ENCODE assay signal across 2 cellular contexts in genomic region chr16:74052006-74052405, GRCh38.
A peak's percentile ranks its signal among the peaks of the same experiment; 100 is the strongest.
TF ChIP-seq lines count a peak whose summit lies in the region.

No MANE protein-coding gene starts in this region.

TF ChIP-seq in GM23338, 12 proteins besides CTCF, POLR2A, EP300 and RAD21 (continued from another document):
- no peak for TF ChIP-seq ZNF462 (CRISPR knock-in tag; IDR thresholded peaks at IDR 0.05)

TF ChIP-seq in GM12878, 131 proteins besides CTCF, POLR2A, EP300 and RAD21 (continued from another document):
- TF ChIP-seq JUND (IDR thresholded peaks at IDR 0.05; ENCODE audit: low read depth, low read length) (no peak), E2F4 (IDR thresholded peaks at IDR 0.05; ENCODE audit: low read depth, low read length) (no peak), SMAD1 (IDR thresholded peaks at IDR 0.05; ENCODE audit: low read depth, partially characterized antibody) (no peak), IKZF2 (IDR thresholded peaks at IDR 0.05) (0 out of 4 replicates have a peak, but pooled peaks have one; percentile 15 to 21), SPI1 (IDR thresholded peaks at IDR 0.05; ENCODE audit: borderline replicate concordance, insufficient read depth, low read depth, low read length) (no peak), MLLT1 (IDR thresholded peaks at IDR 0.05) (no peak), IKZF1 (conservative IDR thresholded peaks at IDR 0.05) (0 out of 2 replicates have a peak, but pooled peaks have one; percentile 20), TAF1 (IDR thresholded peaks at IDR 0.05; ENCODE audit: borderline replicate concordance, low read depth, low read length) (no peak), SMAD5 (IDR thresholded peaks at IDR 0.05; ENCODE audit: low read depth) (no peak), NR2F1 (conservative IDR thresholded peaks at IDR 0.05) (no peak; the same call in 1 of the 2 replicates), SP1 (IDR thresholded peaks at IDR 0.05; ENCODE audit: low read depth, low read length) (no peak), ESRRA (IDR thresholded peaks at IDR 0.05; ENCODE audit: low read length) (no peak), ZBED1 (IDR thresholded peaks at IDR 0.05; ENCODE audit: borderline replicate concordance) (no peak)
- TF ChIP-seq, protein P1, sequence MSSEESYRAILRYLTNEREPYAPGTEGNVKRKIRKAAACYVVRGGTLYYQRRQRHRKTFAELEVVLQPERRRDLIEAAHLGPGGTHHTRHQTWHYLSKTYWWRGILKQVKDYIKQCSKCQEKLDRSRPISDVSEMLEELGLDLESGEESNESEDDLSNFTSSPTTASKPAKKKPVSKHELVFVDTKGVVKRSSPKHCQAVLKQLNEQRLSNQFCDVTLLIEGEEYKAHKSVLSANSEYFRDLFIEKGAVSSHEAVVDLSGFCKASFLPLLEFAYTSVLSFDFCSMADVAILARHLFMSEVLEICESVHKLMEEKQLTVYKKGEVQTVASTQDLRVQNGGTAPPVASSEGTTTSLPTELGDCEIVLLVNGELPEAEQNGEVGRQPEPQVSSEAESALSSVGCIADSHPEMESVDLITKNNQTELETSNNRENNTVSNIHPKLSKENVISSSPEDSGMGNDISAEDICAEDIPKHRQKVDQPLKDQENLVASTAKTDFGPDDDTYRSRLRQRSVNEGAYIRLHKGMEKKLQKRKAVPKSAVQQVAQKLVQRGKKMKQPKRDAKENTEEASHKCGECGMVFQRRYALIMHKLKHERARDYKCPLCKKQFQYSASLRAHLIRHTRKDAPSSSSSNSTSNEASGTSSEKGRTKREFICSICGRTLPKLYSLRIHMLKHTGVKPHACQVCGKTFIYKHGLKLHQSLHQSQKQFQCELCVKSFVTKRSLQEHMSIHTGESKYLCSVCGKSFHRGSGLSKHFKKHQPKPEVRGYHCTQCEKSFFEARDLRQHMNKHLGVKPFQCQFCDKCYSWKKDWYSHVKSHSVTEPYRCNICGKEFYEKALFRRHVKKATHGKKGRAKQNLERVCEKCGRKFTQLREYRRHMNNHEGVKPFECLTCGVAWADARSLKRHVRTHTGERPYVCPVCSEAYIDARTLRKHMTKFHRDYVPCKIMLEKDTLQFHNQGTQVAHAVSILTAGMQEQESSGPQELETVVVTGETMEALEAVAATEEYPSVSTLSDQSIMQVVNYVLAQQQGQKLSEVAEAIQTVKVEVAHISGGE (CRISPR knock-in tag; IDR thresholded peaks at IDR 0.05), result no peak
- TF ChIP-seq, protein P2, sequence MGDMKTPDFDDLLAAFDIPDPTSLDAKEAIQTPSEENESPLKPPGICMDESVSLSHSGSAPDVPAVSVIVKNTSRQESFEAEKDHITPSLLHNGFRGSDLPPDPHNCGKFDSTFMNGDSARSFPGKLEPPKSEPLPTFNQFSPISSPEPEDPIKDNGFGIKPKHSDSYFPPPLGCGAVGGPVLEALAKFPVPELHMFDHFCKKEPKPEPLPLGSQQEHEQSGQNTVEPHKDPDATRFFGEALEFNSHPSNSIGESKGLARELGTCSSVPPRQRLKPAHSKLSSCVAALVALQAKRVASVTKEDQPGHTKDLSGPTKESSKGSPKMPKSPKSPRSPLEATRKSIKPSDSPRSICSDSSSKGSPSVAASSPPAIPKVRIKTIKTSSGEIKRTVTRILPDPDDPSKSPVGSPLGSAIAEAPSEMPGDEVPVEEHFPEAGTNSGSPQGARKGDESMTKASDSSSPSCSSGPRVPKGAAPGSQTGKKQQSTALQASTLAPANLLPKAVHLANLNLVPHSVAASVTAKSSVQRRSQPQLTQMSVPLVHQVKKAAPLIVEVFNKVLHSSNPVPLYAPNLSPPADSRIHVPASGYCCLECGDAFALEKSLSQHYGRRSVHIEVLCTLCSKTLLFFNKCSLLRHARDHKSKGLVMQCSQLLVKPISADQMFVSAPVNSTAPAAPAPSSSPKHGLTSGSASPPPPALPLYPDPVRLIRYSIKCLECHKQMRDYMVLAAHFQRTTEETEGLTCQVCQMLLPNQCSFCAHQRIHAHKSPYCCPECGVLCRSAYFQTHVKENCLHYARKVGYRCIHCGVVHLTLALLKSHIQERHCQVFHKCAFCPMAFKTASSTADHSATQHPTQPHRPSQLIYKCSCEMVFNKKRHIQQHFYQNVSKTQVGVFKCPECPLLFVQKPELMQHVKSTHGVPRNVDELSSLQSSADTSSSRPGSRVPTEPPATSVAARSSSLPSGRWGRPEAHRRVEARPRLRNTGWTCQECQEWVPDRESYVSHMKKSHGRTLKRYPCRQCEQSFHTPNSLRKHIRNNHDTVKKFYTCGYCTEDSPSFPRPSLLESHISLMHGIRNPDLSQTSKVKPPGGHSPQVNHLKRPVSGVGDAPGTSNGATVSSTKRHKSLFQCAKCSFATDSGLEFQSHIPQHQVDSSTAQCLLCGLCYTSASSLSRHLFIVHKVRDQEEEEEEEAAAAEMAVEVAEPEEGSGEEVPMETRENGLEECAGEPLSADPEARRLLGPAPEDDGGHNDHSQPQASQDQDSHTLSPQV (IDR thresholded peaks at IDR 0.05), result no peak
- TF ChIP-seq, protein P3, sequence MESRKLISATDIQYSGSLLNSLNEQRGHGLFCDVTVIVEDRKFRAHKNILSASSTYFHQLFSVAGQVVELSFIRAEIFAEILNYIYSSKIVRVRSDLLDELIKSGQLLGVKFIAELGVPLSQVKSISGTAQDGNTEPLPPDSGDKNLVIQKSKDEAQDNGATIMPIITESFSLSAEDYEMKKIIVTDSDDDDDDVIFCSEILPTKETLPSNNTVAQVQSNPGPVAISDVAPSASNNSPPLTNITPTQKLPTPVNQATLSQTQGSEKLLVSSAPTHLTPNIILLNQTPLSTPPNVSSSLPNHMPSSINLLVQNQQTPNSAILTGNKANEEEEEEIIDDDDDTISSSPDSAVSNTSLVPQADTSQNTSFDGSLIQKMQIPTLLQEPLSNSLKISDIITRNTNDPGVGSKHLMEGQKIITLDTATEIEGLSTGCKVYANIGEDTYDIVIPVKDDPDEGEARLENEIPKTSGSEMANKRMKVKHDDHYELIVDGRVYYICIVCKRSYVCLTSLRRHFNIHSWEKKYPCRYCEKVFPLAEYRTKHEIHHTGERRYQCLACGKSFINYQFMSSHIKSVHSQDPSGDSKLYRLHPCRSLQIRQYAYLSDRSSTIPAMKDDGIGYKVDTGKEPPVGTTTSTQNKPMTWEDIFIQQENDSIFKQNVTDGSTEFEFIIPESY (IDR thresholded peaks at IDR 0.05), result no peak
